In genomic region chr1:8746554-8746953, GRCh38 we compare ENCODE assay signal across 17 cellular contexts.
A peak's percentile ranks its signal among the peaks of the same experiment; 100 is the strongest.
DNase-seq lines count a peak whose midpoint lies in the region; ATAC-seq, FAIRE-seq and TF ChIP-seq lines count a peak whose summit lies in the region.
"Had no signal": no experiment of that assay in that cellular context is flagged by ENCODE, and none has a peak within 500 bp of the region (broad histone marks: within the 10 kb centered on the region; RNA-seq: fewer than 3 reads in every experiment).

No MANE protein-coding gene starts in this region.

- H2AFZ ChIP-seq in SK-N-SH (ENCODE audit: low read depth), result no peak overlapping the region

- H3K79me2 ChIP-seq in SK-N-SH (ENCODE audit: insufficient read depth), result no peaks in the 10 kb centered on the region; the same call in 1 of the 2 replicates

- H3K36me3 ChIP-seq in SK-N-SH (replicated peaks in 1 of 2; ENCODE audit: control insufficient read depth in 1 of 2, insufficient read depth in 2 of 2, low read length in 1 of 2) (no peaks in the 10 kb centered on the region), RWPE2 (ENCODE audit: low read depth) (no peaks in the 10 kb centered on the region), pancreas (no peaks in the 10 kb centered on the region)
- H3K36me3 ChIP-seq: BE2C, gastrocnemius medialis, SJCRH30, thyroid gland had no signal

- no peak for DNase-seq in SK-N-SH
- DNase-seq in HTR-8/SVneo (ENCODE audit: insufficient read length, low spot score), result peak; percentile 23
- no peak for DNase-seq in RWPE2 (ENCODE audit: low spot score)
- peak; percentile 35 for DNase-seq in iris pigment epithelial cell (ENCODE audit: low read depth)
- DNase-seq in HUDEP-2 (lab: John Stamatoyannopoulos, UW; ENCODE audit: unreplicated experiment in 76 of 76), result no peak
- DNase-seq in pancreas, result no peak
- DNase-seq in stimulated activated naive CD8-positive, alpha-beta T cell treated with anti-CD3 and anti-CD28 coated beads, Interleukin-15, Interleukin-2, amounts not matched to agents 100 U/mL and 50 U/mL, for 24 hours, result no peak
- DNase-seq: 8988T; activated CD4-positive, alpha-beta T cell treated with anti-CD3 and anti-CD28 coated beads, Interleukin-2, amount 10 ng/mL, durations not matched to agents 7 days and 5 days; BE2C; gastrocnemius medialis; NCI-H2029; NCI-H510A treated with DMSO at 0.1 percent for 48 hours; SJCRH30; stimulated activated naive B cell treated with anti-CD40 and anti-IgM and Interleukin-4, amounts not matched to agents 10 μg/mL and 1 μg/mL and 100 μg/mL, for 72 hours; thyroid gland had no signal

- H3K27me3 ChIP-seq in SK-N-SH (ENCODE audit: insufficient read depth) (no peaks in the 10 kb centered on the region), RWPE2 (ENCODE audit: insufficient read depth, poor library complexity, severe bottlenecking) (no peaks in the 10 kb centered on the region), pancreas (no peaks in the 10 kb centered on the region)
- H3K27me3 ChIP-seq: BE2C, gastrocnemius medialis, SJCRH30, thyroid gland had no signal

- no peak for TF ChIP-seq EP300 in SK-N-SH (IDR thresholded peaks at IDR 0.05; ENCODE audit: borderline replicate concordance in 1 of 2, low read depth in 1 of 2, low read length in 1 of 2)

- no peaks in the 10 kb centered on the region for H3K9me2 ChIP-seq in SK-N-SH

- H3F3A ChIP-seq in SK-N-SH (replicated peaks; ENCODE audit: insufficient read depth), result peaks cover 3% of the 10 kb centered on the region

- no peak overlapping the region for H3K27ac ChIP-seq in SK-N-SH (ENCODE audit: low read depth in 2 of 2, low read length in 1 of 2)
- H3K27ac ChIP-seq in RWPE2 (ENCODE audit: poor library complexity, severe bottlenecking), result no peak overlapping the region
- H3K27ac ChIP-seq in pancreas, result no peak overlapping the region
- H3K27ac ChIP-seq: gastrocnemius medialis, SJCRH30, thyroid gland had no signal

- no peaks in the 10 kb centered on the region for H3K9me3 ChIP-seq in SK-N-SH
- H3K9me3 ChIP-seq in RWPE2 (ENCODE audit: severe bottlenecking), result no peaks in the 10 kb centered on the region
- no peaks in the 10 kb centered on the region for H3K9me3 ChIP-seq in pancreas
- H3K9me3 ChIP-seq: BE2C, gastrocnemius medialis, SJCRH30, thyroid gland had no signal

- intact Hi-C loops in pancreas (cut with DNase I), result no loop called here

- no peaks in the 10 kb centered on the region for H4K20me1 ChIP-seq in SK-N-SH (ENCODE audit: insufficient read depth)

- 68% methylated on average over 3 of the region's 3 CpGs for WGBS in SK-N-SH (ENCODE audit: low lambda C conversion rate)
- WGBS in pancreas, 2 donors, result 79 to 87% methylated on average over 3 of the region's 3 CpGs

- ATAC-seq in SK-N-SH treated with all-trans-retinoic acid at 6 μM for 48 hours, result no peak; the same call in 2 of the 3 replicates
- peak; percentile 27; the same call in 1 of the 3 replicates for ATAC-seq in RWPE2 (ENCODE audit: low read depth)
- no peak for ATAC-seq in pancreas
- ATAC-seq in stimulated activated naive CD8-positive, alpha-beta T cell treated with anti-CD3 and anti-CD28 coated beads, Interleukin-15, Interleukin-2, amounts not matched to agents 100 U/mL and 50 U/mL, for 24 hours, result no peak
- ATAC-seq: gastrocnemius medialis; stimulated activated naive B cell treated with anti-CD40 and anti-IgM and Interleukin-4, amounts not matched to agents 10 μg/mL and 1 μg/mL and 100 μg/mL, for 72 hours had no signal

- CTCF ChIA-PET in SK-N-SH (lab: Yijun Ruan, JAX), result no interaction called here

- FAIRE-seq in HTR-8/SVneo (lab: Jason Lieb, UNC) (no peak), pancreas (lab: Jason Lieb, UNC) (no peak)

- TF ChIP-seq CTCF in SK-N-SH (IDR thresholded peaks at IDR 0.05), result no peak
- TF ChIP-seq CTCF in RWPE2 (IDR thresholded peaks at IDR 0.05; ENCODE audit: poor library complexity, severe bottlenecking), result no peak
- TF ChIP-seq CTCF in pancreas (IDR thresholded peaks at IDR 0.05), result no peak

- POLR2A ChIA-PET in SK-N-SH (lab: Yijun Ruan, JAX), result interaction anchor here (1.0 kb wide), 1 partner anchor 71 kb away, joined by 3 read pairs; the partner anchor contains the start of gene RERE

- H3K4me3 ChIP-seq in SK-N-SH (ENCODE audit: low read depth in 2 of 2, low read length in 1 of 2) (no peak overlapping the region), RWPE2 (ENCODE audit: severe bottlenecking) (no peak overlapping the region), pancreas (no peak overlapping the region)
- H3K4me3 ChIP-seq: gastrocnemius medialis, SJCRH30, thyroid gland had no signal

- H3K9ac ChIP-seq in SK-N-SH, result no peak overlapping the region

- H3K4me1 ChIP-seq in SK-N-SH (ENCODE audit: control insufficient read depth in 1 of 2, insufficient read depth in 2 of 2, low read depth in 1 of 2, low read length in 1 of 2) (peaks cover 0 to 9% of the 10 kb centered on the region in 2 experiments; a peak in 2 of 4 replicates), RWPE2 (ENCODE audit: insufficient read depth, poor library complexity, severe bottlenecking) (no peaks in the 10 kb centered on the region), pancreas (peaks cover 0 to 17% (median 8%) of the 10 kb centered on the region in 3 donors)
- H3K4me1 ChIP-seq: BE2C, gastrocnemius medialis had no signal

- no peak overlapping the region for H3K4me2 ChIP-seq in SK-N-SH

- no peak for TF ChIP-seq RAD21 in SK-N-SH (IDR thresholded peaks at IDR 0.05; ENCODE audit: low read length)

TF ChIP-seq in SK-N-SH, 30 proteins besides CTCF, POLR2A, EP300 and RAD21 (continues in another document):
- TF ChIP-seq PBX3 (IDR thresholded peaks at IDR 0.05) (peak; percentile 21; the same call in 1 of the 2 replicates), TEAD4 (IDR thresholded peaks at IDR 0.05; ENCODE audit: borderline replicate concordance, insufficient read depth) (no peak), SMC3 (IDR thresholded peaks at IDR 0.05; ENCODE audit: low read depth, low read length) (no peak), RXRA (IDR thresholded peaks at IDR 0.05; ENCODE audit: borderline replicate concordance, low read depth) (no peak), RCOR1 (IDR thresholded peaks at IDR 0.05; ENCODE audit: low read length) (no peak), FOSL2 (IDR thresholded peaks at IDR 0.05; ENCODE audit: borderline replicate concordance, low read depth) (no peak), POLR2AphosphoS5 (IDR thresholded peaks at IDR 0.05; ENCODE audit: low read depth, low read length) (no peak), USF2 (IDR thresholded peaks at IDR 0.05; ENCODE audit: borderline replicate concordance, low read depth, low read length) (no peak), TAF1 (IDR thresholded peaks at IDR 0.05; ENCODE audit: borderline replicate concordance, low read depth, low read length) (no peak)

TF ChIP-seq in SK-N-SH treated with all-trans-retinoic acid at 6 μM for 48 hours, 23 proteins besides CTCF, POLR2A, EP300 and RAD21 (continues in another document):
- TF ChIP-seq POU6F1 (CRISPR knock-in tag; IDR thresholded peaks at IDR 0.05; ENCODE audit: borderline replicate concordance, low read depth), result no peak
- TF ChIP-seq TOX (CRISPR knock-in tag; IDR thresholded peaks at IDR 0.05; ENCODE audit: borderline replicate concordance), result no peak
- no peak for TF ChIP-seq ISL1 (CRISPR knock-in tag; IDR thresholded peaks at IDR 0.05)
- no peak for TF ChIP-seq CSRNP3 (CRISPR knock-in tag; IDR thresholded peaks at IDR 0.05)
- no peak for TF ChIP-seq ZC3H10 (CRISPR knock-in tag; IDR thresholded peaks at IDR 0.05)
- TF ChIP-seq TCF4 (CRISPR knock-in tag; IDR thresholded peaks at IDR 0.05; ENCODE audit: borderline replicate concordance), result no peak
- TF ChIP-seq GLIS3 (CRISPR knock-in tag; IDR thresholded peaks at IDR 0.05), result no peak
- TF ChIP-seq RARB (CRISPR knock-in tag; IDR thresholded peaks at IDR 0.05), result no peak
- TF ChIP-seq ZFP30 (CRISPR knock-in tag; IDR thresholded peaks at IDR 0.05), result no peak
- TF ChIP-seq ZNF8 (CRISPR knock-in tag; IDR thresholded peaks at IDR 0.05), result no peak
- TF ChIP-seq ZFP3 (CRISPR knock-in tag; IDR thresholded peaks at IDR 0.05), result no peak

Comparison
In these comparisons a context has a peak if more than half of its experiments do, and no peak if none do; other contexts are left out.
1. DNase-seq: peak in HTR-8/SVneo (single experiment) and iris pigment epithelial cell (single experiment); none in SK-N-SH (single experiment), RWPE2 (single experiment), HUDEP-2 (0 of 76), pancreas (0 of 6) and stimulated activated naive CD8-positive, alpha-beta T cell treated with anti-CD3 and anti-CD28 coated beads, Interleukin-15, Interleukin-2, amounts not matched to agents 100 U/mL and 50 U/mL, for 24 hours (single experiment).